In genomic region chr7:913736-914520, GRCh38 we compare ENCODE assay signal across 13 cellular contexts. TPM values are rescaled to one million over a fixed set of nuclear protein-coding genes. Genes with fewer than 3 reads are reported as not detected.
DNase-seq lines count a peak whose midpoint lies in the region; ATAC-seq and TF ChIP-seq lines count a peak whose summit lies in the region.
"Had no signal": no experiment of that assay in that cellular context is flagged by ENCODE, and none has a peak within 500 bp of the region (broad histone marks: within the 10 kb centered on the region; RNA-seq: fewer than 3 reads in every experiment).

No MANE protein-coding gene starts in this region.

- H3K4me3 Mint-ChIP-seq in Calu3 (ENCODE audit: low read depth, unreplicated experiment) (peak overlapping the region; percentile 28), osteocyte (ENCODE audit: unreplicated experiment) (no peak overlapping the region)
- H3K4me3 Mint-ChIP-seq: CD4-positive, CD25-positive, alpha-beta regulatory T cell; type B pancreatic cell had no signal

- no peaks in the 10 kb centered on the region for H3K36me3 ChIP-seq in WERI-Rb-1

- no peaks in the 10 kb centered on the region for H3K27me3 ChIP-seq in WERI-Rb-1 (ENCODE audit: insufficient read depth, low read depth, severe bottlenecking)

- ATAC-seq in HG02885 (IDR thresholded peaks at IDR 0.05; ENCODE audit: poor library complexity, unreplicated experiment) = no peak

- H3K4me1 Mint-ChIP-seq in Calu3 (ENCODE audit: low read depth, unreplicated experiment) (peaks cover 43% of the 10 kb centered on the region), osteocyte (ENCODE audit: unreplicated experiment) (peaks cover 15% of the 10 kb centered on the region)

- DNase-seq in Calu3 (peak; percentile 97), NCI-H526 (lab: John Stamatoyannopoulos, UW) (peak; percentile 32 to 84), epithelial cell of esophagus (ENCODE audit: low read depth) (peak; percentile 31), pons (ENCODE audit: low spot score) (peak; percentile 80), osteocyte (ENCODE audit: extremely low spot score, unreplicated experiment) (no peak), WERI-Rb-1 (no peak), SKM-1 (lab: John Stamatoyannopoulos, UW; ENCODE audit: unreplicated experiment) (no peak)
- DNase-seq: activated CD4-positive, alpha-beta T cell treated with anti-CD3 and anti-CD28 coated beads, Interleukin-2, amount 50 U/mL, for 1 hour; activated gamma-delta T cell treated with Interleukin-2 at 50 U/mL for 16 hours; CD4-positive, CD25-positive, alpha-beta regulatory T cell had no signal

- H3K9me3 ChIP-seq in WERI-Rb-1 (ENCODE audit: severe bottlenecking) = no peaks in the 10 kb centered on the region

- TSS peak; percentile 33 for BruUV-seq in Calu3 (replicated peaks; lab: Mats Ljungman, UMichigan)

- TF ChIP-seq CTCF in Calu3 (IDR thresholded peaks at IDR 0.05; ENCODE audit: unreplicated experiment) (no peak), epithelial cell of esophagus (IDR thresholded peaks at IDR 0.05; ENCODE audit: insufficient read depth, low read depth, low read length, missing control alignments) (no peak), osteocyte (IDR thresholded peaks at IDR 0.05) (no peak), WERI-Rb-1 (IDR thresholded peaks at IDR 0.05; ENCODE audit: low read depth, low read length) (no peak)

- H3K27ac Mint-ChIP-seq in Calu3 (ENCODE audit: unreplicated experiment) (peak overlapping the region; percentile 27), osteocyte (ENCODE audit: unreplicated experiment) (no peak overlapping the region)
- H3K27ac Mint-ChIP-seq: type B pancreatic cell had no signal

- H3K27ac ChIP-seq in WERI-Rb-1 = no peak overlapping the region
- H3K27ac ChIP-seq: SK-N-MC had no signal

- CTCF ChIA-PET in Calu3 (lab: Charles Lee) = interaction anchor here (0.5 to 2.0 kb wide), 20 partner anchors 9 to 263 kb away, joined by 3 to 18 read pairs (median 6); partner anchors contain the start of genes ADAP1 and COX19

- H3K9me3 Mint-ChIP-seq in Calu3 (ENCODE audit: low read depth, unreplicated experiment) (no peaks in the 10 kb centered on the region), osteocyte (ENCODE audit: unreplicated experiment) (no peaks in the 10 kb centered on the region)
- H3K9me3 Mint-ChIP-seq: CD4-positive, CD25-positive, alpha-beta regulatory T cell; type B pancreatic cell had no signal

- no peaks in the 10 kb centered on the region for H3K27me3 Mint-ChIP-seq in Calu3 (ENCODE audit: unreplicated experiment)
- H3K27me3 Mint-ChIP-seq in osteocyte (ENCODE audit: unreplicated experiment) = no peaks in the 10 kb centered on the region

- intact Hi-C loops in Calu3 (cut with micrococcal nuclease; ENCODE audit: unreplicated experiment) = loop anchor here (5.0 kb wide), 1 partner anchor 33 kb away; no protein-coding TSS in a partner anchor

- H3K4me3 ChIP-seq in epithelial cell of esophagus (ENCODE audit: low read length) (no peak overlapping the region), WERI-Rb-1 (ENCODE audit: low read depth, low read length) (no peak overlapping the region)
- H3K4me3 ChIP-seq: SK-N-MC had no signal

- H3K36me3 Mint-ChIP-seq in Calu3 (ENCODE audit: insufficient read depth, unreplicated experiment) (peaks cover 80% of the 10 kb centered on the region), osteocyte (ENCODE audit: unreplicated experiment) (no peaks in the 10 kb centered on the region)
- H3K36me3 Mint-ChIP-seq: CD4-positive, CD25-positive, alpha-beta regulatory T cell; type B pancreatic cell had no signal

RNA-seq across cellular contexts. Expression of gene GET4, which starts 37.6 kb away (rescaled TPM):
- total RNA-seq in Calu3 (2022) (145 and 167 TPM in 2 replicates), osteocyte (33.7 and 36.4 TPM in 2 replicates)

RNA-seq across cellular contexts. Expression of gene ADAP1, which starts 40.6 kb away (rescaled TPM):
- total RNA-seq in Calu3 (2022) (173 and 220 TPM in 2 replicates), osteocyte (5.8 and 7.0 TPM in 2 replicates)

Comparison
In these comparisons a context has a peak if more than half of its experiments do, and no peak if none do; other contexts are left out.
1. DNase-seq: peak in Calu3 (single experiment), NCI-H526 (2 of 2), epithelial cell of esophagus (single experiment) and pons (single experiment); none in osteocyte (single experiment), WERI-Rb-1 (single experiment) and SKM-1 (single experiment).
2. RNA of gene ADAP1, which starts 40.6 kb away (total RNA-seq): 173 to 220 TPM in Calu3; 5.8 to 7.0 TPM in osteocyte; every median in the first group is over 10 times any median in the second.